ENCODE assay signal across 9 cellular contexts in the genomic region with DNA sequence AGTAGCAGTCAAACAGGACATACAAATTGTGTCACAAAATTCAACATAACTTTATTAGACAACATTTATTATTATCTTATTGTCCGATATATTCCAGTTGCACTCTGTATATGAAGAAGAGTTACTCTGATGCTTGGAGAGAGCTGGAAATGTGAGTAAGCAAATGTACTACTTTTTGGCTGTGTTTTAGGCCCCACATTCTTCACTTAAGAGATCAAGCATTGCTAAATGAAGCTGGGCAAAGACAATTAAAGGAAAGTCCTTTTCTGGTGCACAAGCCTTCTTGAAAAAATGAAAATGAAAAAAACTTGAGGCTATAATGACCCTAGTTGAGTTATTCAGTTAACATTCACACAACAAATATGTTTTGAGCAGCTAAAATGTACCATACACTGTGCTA. TPM values are rescaled to one million over a fixed set of nuclear protein-coding genes. Genes with fewer than 3 reads are reported as not detected.
DNase-seq lines count a peak whose midpoint lies in the region; ATAC-seq and TF ChIP-seq lines count a peak whose summit lies in the region.
"Had no signal": no experiment of that assay in that cellular context is flagged by ENCODE, and none has a peak within 500 bp of the region (broad histone marks: within the 10 kb centered on the region; RNA-seq: fewer than 3 reads in every experiment).

No MANE protein-coding gene starts in this region.

- no peak overlapping the region for H3K27ac Mint-ChIP-seq in mesothelial cell of epicardium
- H3K27ac Mint-ChIP-seq in activated naive CD8-positive, alpha-beta T cell treated with anti-CD3 and anti-CD28 coated beads for 36 hours, result no peak overlapping the region
- H3K27ac Mint-ChIP-seq: activated naive CD8-positive, alpha-beta T cell had no signal

- H3K36me3 ChIP-seq in ascending aorta, result no peaks in the 10 kb centered on the region
- H3K36me3 ChIP-seq in BE2C, result no peaks in the 10 kb centered on the region

- no peaks in the 10 kb centered on the region for H3K27me3 ChIP-seq in ascending aorta
- H3K27me3 ChIP-seq in foreskin keratinocyte, result no peaks in the 10 kb centered on the region
- no peaks in the 10 kb centered on the region for H3K27me3 ChIP-seq in BE2C

- ATAC-seq in foreskin keratinocyte, result peak; percentile 16

- DNase-seq in HCEC 1CT, result peak; percentile 50
- no peak for DNase-seq in ascending aorta (ENCODE audit: low spot score in 2 of 2)
- DNase-seq in foreskin keratinocyte, result peak in 1 of 2 donors; percentile 19
- DNase-seq in stromal cell of bone marrow (ENCODE audit: low read depth), result peak; percentile 53
- DNase-seq in mesothelial cell of epicardium (ENCODE audit: low spot score in 2 of 2, unreplicated experiment in 2 of 2), result no peak
- no peak for DNase-seq in activated naive CD8-positive, alpha-beta T cell treated with anti-CD3 and anti-CD28 coated beads for 36 hours
- no peak for DNase-seq in BE2C

- intact Hi-C loops in ascending aorta (cut with DNase I), result no loop called here

- H3K4me3 Mint-ChIP-seq in mesothelial cell of epicardium, result no peak overlapping the region
- H3K4me3 Mint-ChIP-seq in activated naive CD8-positive, alpha-beta T cell treated with anti-CD3 and anti-CD28 coated beads for 36 hours, result no peak overlapping the region
- H3K4me3 Mint-ChIP-seq: activated naive CD8-positive, alpha-beta T cell; nephron had no signal

- H3K9me3 Mint-ChIP-seq in mesothelial cell of epicardium, result no peaks in the 10 kb centered on the region
- H3K9me3 Mint-ChIP-seq in activated naive CD8-positive, alpha-beta T cell treated with anti-CD3 and anti-CD28 coated beads for 36 hours, result no peaks in the 10 kb centered on the region
- H3K9me3 Mint-ChIP-seq: nephron had no signal

- peaks cover 0 to 8% of the 10 kb centered on the region in 2 donors for H3K4me1 ChIP-seq in ascending aorta
- H3K4me1 ChIP-seq in foreskin keratinocyte, result peaks cover 19% of the 10 kb centered on the region
- peaks cover 14% of the 10 kb centered on the region; the same call in 1 of the 2 replicates for H3K4me1 ChIP-seq in BE2C

- peaks cover 3% of the 10 kb centered on the region for H3K4me1 Mint-ChIP-seq in mesothelial cell of epicardium
- no peaks in the 10 kb centered on the region for H3K4me1 Mint-ChIP-seq in activated naive CD8-positive, alpha-beta T cell treated with anti-CD3 and anti-CD28 coated beads for 36 hours

- no peaks in the 10 kb centered on the region for H3K36me3 Mint-ChIP-seq in mesothelial cell of epicardium
- H3K36me3 Mint-ChIP-seq in activated naive CD8-positive, alpha-beta T cell treated with anti-CD3 and anti-CD28 coated beads for 36 hours, result no peaks in the 10 kb centered on the region
- H3K36me3 Mint-ChIP-seq: activated naive CD8-positive, alpha-beta T cell had no signal

- peak overlapping the region; percentile 39 to 70 for H3K27ac ChIP-seq in ascending aorta
- H3K27ac ChIP-seq in foreskin keratinocyte, result peak overlapping the region; percentile 69

- no peak for TF ChIP-seq CTCF in ascending aorta (IDR thresholded peaks at IDR 0.05)
- TF ChIP-seq CTCF in foreskin keratinocyte (conservative IDR thresholded peaks at IDR 0.05), result no peak
- TF ChIP-seq CTCF in mesothelial cell of epicardium (IDR thresholded peaks at IDR 0.05; ENCODE audit: unreplicated experiment), result no peak
- TF ChIP-seq CTCF in BE2C (IDR thresholded peaks at IDR 0.05; ENCODE audit: low read depth, low read length), result no peak

- H3K9me3 ChIP-seq in ascending aorta (no peaks in the 10 kb centered on the region), BE2C (no peaks in the 10 kb centered on the region)

- H3K4me3 ChIP-seq in ascending aorta (no peak overlapping the region), BE2C (ENCODE audit: low read depth, low read length) (no peak overlapping the region)

- H3K27me3 Mint-ChIP-seq in mesothelial cell of epicardium (ENCODE audit: low read depth), result no peaks in the 10 kb centered on the region
- peaks cover 8% of the 10 kb centered on the region for H3K27me3 Mint-ChIP-seq in activated naive CD8-positive, alpha-beta T cell treated with anti-CD3 and anti-CD28 coated beads for 36 hours
- H3K27me3 Mint-ChIP-seq: activated naive CD8-positive, alpha-beta T cell had no signal

RNA-seq across cellular contexts. Expression of gene MYPN, which starts 26.1 kb away (rescaled TPM):
- total RNA-seq in ascending aorta (not detected), foreskin keratinocyte (0.03 TPM in 1 of 2 replicates, not detected in the other), mesothelial cell of epicardium (not detected in 3 replicates)
- 0.01 TPM in 1 of 2 replicates, not detected in the other for polyA plus RNA-seq in foreskin keratinocyte
- not detected for total RNA-seq in activated naive CD8-positive, alpha-beta T cell treated with anti-CD3 and anti-CD28 coated beads for 36 hours
- polyA plus RNA-seq in BE2C (2012; ENCODE audit: insufficient read depth, insufficient read length, low read depth), result not detected

Comparison
In these comparisons a context has a peak if more than half of its experiments do, and no peak if none do; other contexts are left out.
1. DNase-seq: peak in HCEC 1CT (single experiment) and stromal cell of bone marrow (single experiment); none in ascending aorta (0 of 2), mesothelial cell of epicardium (0 of 2), activated naive CD8-positive, alpha-beta T cell treated with anti-CD3 and anti-CD28 coated beads for 36 hours (single experiment) and BE2C (single experiment).